Comparison of ENCODE assay signal across 1 cellular context in genomic region chr14:93113678-93114067, GRCh38.
A peak's percentile ranks its signal among the peaks of the same experiment; 100 is the strongest.
TF ChIP-seq lines count a peak whose summit lies in the region.

No MANE protein-coding gene starts in this region.

TF ChIP-seq in HepG2, 621 proteins besides CTCF, POLR2A, EP300 and RAD21 (continued from another document):
- TF ChIP-seq CEBPB (IDR thresholded peaks at IDR 0.05; ENCODE audit: borderline replicate concordance, low read depth, low read length) = no peak
- no peak for TF ChIP-seq NCOA5 (CRISPR knock-in tag; IDR thresholded peaks at IDR 0.05)
- TF ChIP-seq ZNF788 (CRISPR knock-in tag; IDR thresholded peaks at IDR 0.05; ENCODE audit: borderline replicate concordance) = 0 out of 2 replicates have a peak, but pooled peaks have one; percentile 5
- peak; percentile 11; the same call in 1 of the 2 replicates for TF ChIP-seq ZNF768 (CRISPR knock-in tag; IDR thresholded peaks at IDR 0.05)
- TF ChIP-seq HOMEZ (CRISPR knock-in tag; IDR thresholded peaks at IDR 0.05; ENCODE audit: low read depth) = no peak
- TF ChIP-seq ZNF687 (CRISPR knock-in tag; IDR thresholded peaks at IDR 0.05) = peak; percentile 59
- no peak for TF ChIP-seq NFE2L1 (CRISPR knock-in tag; IDR thresholded peaks at IDR 0.05; ENCODE audit: borderline replicate concordance)
- 0 out of 2 replicates have a peak, but pooled peaks have one; percentile 12 for TF ChIP-seq KAT8 (CRISPR knock-in tag; IDR thresholded peaks at IDR 0.05)
